Comparison of ENCODE assay signal across 11 cellular contexts in genomic region chr15:64915518-64916227, GRCh38.
"Had no signal": no experiment of that assay in that cellular context is flagged by ENCODE, and none has a peak within 500 bp of the region (broad histone marks: within the 10 kb centered on the region; RNA-seq: fewer than 3 reads in every experiment).

No MANE protein-coding gene starts in this region.

- H3K27me3 ChIP-seq: ovary, testis had no signal

- H3K4me3 ChIP-seq: left lung, ovary, testis had no signal

- DNase-seq: activated B cell treated with CpG ODN at 0.5 μM for 24 hours; activated CD4-positive, alpha-beta T cell treated with anti-CD3 and anti-CD28 coated beads, Interleukin-2, amount 10 ng/mL, durations not matched to agents 7 days and 5 days; amygdala; hypothalamus; left lung; stimulated activated CD4-positive, alpha-beta T cell treated with anti-CD3 and anti-CD28 coated beads, Interleukin-4, amount 100 ng/mL, for 1 hour; stimulated activated CD8-positive, alpha-beta memory T cell treated with anti-CD3 and anti-CD28 coated beads, Interleukin-4, amount 100 ng/mL, for 48 hours; stimulated activated naive CD8-positive, alpha-beta T cell treated with anti-CD3 and anti-CD28 coated beads, Interleukin-15, amount 100 ng/mL, for 72 hours; testis had no signal

- H3K9me3 ChIP-seq: left lung, ovary, testis had no signal

- H3K36me3 ChIP-seq: left lung, ovary had no signal

- ATAC-seq: esophagus mucosa; left lung; stimulated activated naive CD8-positive, alpha-beta T cell treated with anti-CD3 and anti-CD28 coated beads, Interleukin-15, amount 100 ng/mL, for 72 hours had no signal

- H3K27ac ChIP-seq: left lung, testis had no signal
